Comparison of ENCODE assay signal across 1 cellular context in the genomic region with DNA sequence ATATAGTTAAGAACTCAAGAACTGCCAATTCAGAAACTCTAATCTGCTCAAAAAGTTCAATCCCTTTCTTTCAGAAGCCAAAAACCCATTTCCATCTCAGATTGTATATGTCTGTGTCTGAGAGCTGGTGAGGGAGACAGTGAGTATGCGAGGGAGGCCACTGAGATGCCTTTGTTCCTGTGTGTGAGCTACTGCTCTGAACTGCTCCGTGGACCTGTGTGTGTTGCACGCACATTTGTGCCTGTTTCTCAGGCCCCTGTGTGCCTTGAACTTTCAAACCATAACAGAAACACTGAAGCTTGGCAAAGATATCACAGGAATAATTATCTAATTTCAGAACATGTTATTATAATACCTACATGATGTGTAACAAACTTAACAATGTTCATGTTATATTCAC.
TF ChIP-seq lines count a peak whose summit lies in the region.

No MANE protein-coding gene starts in this region.

TF ChIP-seq in GM23338, 12 proteins besides CTCF, POLR2A, EP300 and RAD21 (continued from another document):
- TF ChIP-seq, protein P1, sequence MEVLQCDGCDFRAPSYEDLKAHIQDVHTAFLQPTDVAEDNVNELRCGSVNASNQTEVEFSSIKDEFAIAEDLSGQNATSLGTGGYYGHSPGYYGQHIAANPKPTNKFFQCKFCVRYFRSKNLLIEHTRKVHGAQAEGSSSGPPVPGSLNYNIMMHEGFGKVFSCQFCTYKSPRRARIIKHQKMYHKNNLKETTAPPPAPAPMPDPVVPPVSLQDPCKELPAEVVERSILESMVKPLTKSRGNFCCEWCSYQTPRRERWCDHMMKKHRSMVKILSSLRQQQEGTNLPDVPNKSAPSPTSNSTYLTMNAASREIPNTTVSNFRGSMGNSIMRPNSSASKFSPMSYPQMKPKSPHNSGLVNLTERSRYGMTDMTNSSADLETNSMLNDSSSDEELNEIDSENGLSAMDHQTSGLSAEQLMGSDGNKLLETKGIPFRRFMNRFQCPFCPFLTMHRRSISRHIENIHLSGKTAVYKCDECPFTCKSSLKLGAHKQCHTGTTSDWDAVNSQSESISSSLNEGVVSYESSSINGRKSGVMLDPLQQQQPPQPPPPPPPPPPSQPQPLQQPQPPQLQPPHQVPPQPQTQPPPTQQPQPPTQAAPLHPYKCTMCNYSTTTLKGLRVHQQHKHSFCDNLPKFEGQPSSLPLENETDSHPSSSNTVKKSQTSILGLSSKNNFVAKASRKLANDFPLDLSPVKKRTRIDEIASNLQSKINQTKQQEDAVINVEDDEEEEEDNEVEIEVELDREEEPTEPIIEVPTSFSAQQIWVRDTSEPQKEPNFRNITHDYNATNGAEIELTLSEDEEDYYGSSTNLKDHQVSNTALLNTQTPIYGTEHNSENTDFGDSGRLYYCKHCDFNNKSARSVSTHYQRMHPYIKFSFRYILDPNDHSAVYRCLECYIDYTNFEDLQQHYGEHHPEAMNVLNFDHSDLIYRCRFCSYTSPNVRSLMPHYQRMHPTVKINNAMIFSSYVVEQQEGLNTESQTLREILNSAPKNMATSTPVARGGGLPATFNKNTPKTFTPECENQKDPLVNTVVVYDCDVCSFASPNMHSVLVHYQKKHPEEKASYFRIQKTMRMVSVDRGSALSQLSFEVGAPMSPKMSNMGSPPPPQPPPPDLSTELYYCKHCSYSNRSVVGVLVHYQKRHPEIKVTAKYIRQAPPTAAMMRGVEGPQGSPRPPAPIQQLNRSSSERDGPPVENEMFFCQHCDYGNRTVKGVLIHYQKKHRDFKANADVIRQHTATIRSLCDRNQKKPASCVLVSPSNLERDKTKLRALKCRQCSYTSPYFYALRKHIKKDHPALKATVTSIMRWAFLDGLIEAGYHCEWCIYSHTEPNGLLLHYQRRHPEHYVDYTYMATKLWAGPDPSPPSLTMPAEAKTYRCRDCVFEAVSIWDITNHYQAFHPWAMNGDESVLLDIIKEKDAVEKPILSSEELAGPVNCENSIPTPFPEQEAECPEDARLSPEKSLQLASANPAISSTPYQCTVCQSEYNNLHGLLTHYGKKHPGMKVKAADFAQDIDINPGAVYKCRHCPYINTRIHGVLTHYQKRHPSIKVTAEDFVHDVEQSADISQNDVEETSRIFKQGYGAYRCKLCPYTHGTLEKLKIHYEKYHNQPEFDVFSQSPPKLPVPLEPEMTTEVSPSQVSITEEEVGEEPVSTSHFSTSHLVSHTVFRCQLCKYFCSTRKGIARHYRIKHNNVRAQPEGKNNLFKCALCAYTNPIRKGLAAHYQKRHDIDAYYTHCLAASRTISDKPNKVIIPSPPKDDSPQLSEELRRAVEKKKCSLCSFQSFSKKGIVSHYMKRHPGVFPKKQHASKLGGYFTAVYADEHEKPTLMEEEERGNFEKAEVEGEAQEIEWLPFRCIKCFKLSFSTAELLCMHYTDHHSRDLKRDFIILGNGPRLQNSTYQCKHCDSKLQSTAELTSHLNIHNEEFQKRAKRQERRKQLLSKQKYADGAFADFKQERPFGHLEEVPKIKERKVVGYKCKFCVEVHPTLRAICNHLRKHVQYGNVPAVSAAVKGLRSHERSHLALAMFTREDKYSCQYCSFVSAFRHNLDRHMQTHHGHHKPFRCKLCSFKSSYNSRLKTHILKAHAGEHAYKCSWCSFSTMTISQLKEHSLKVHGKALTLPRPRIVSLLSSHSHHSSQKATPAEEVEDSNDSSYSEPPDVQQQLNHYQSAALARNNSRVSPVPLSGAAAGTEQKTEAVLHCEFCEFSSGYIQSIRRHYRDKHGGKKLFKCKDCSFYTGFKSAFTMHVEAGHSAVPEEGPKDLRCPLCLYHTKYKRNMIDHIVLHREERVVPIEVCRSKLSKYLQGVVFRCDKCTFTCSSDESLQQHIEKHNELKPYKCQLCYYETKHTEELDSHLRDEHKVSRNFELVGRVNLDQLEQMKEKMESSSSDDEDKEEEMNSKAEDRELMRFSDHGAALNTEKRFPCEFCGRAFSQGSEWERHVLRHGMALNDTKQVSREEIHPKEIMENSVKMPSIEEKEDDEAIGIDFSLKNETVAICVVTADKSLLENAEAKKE (CRISPR knock-in tag; IDR thresholded peaks at IDR 0.05), result no peak
- TF ChIP-seq ZNF331 (CRISPR knock-in tag; IDR thresholded peaks at IDR 0.05; ENCODE audit: low read depth), result no peak
- no peak for TF ChIP-seq EZH2phosphoT487 (IDR thresholded peaks at IDR 0.05; ENCODE audit: unreplicated experiment)
